In the genomic region with DNA sequence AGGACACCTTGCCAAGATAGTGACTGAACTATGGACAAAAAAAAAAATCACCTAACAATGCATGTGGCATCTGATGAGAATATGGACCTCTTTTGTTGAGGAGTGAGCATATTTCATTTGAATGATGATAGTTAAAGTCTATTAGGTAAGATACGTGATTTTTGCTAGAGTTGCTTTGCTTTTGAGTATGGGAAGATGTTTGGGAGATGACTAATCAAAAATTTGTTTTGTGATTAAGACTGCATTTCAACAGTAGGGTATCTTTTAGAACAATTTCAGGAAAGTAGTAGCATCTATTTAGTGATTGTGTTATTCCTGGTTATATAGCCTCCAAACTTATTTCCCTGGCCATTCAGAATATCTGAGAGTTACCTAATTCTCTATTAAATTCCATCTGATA, we compare ENCODE assay signal across 14 cellular contexts.
"Had no signal": no experiment of that assay in that cellular context is flagged by ENCODE, and none has a peak within 500 bp of the region (broad histone marks: within the 10 kb centered on the region; RNA-seq: fewer than 3 reads in every experiment).

No MANE protein-coding gene starts in this region.

- H3K4me1 Mint-ChIP-seq: activated naive CD4-positive, alpha-beta T cell treated with anti-CD3 and anti-CD28 coated beads, Interleukin-2, amount 50 U/mL, for 24 hours; brain had no signal

- H3K36me3 Mint-ChIP-seq: activated naive CD4-positive, alpha-beta T cell treated with anti-CD3 and anti-CD28 coated beads, Interleukin-2, amount 50 U/mL, for 24 hours; brain had no signal

- DNase-seq: activated T-cell treated with anti-CD3 and anti-CD28 coated beads, Interleukin-2, amount 50 U/mL, for 1 hour; amniotic stem cell; dermis blood vessel endothelial cell; endodermal cell; kidney; sigmoid colon; stimulated activated CD4-positive, alpha-beta T cell treated with anti-CD3 and anti-CD28 coated beads, Interleukin-2, amount 100 ng/mL, for 48 hours; T-helper 2 cell had no signal

- H3K27me3 ChIP-seq: gastroesophageal sphincter, sigmoid colon had no signal

- H3K9me3 Mint-ChIP-seq: activated naive CD4-positive, alpha-beta T cell treated with anti-CD3 and anti-CD28 coated beads, Interleukin-2, amount 50 U/mL, for 24 hours; stimulated activated naive CD8-positive, alpha-beta T cell treated with anti-CD3 and anti-CD28 coated beads, Interleukin-15, Interleukin-2, amounts not matched to agents 100 ng/mL and 50 ng/mL, for 24 hours had no signal

- H3K27ac Mint-ChIP-seq: activated naive CD4-positive, alpha-beta T cell treated with anti-CD3 and anti-CD28 coated beads, Interleukin-2, amount 50 U/mL, for 24 hours; brain; endodermal cell; stimulated activated naive CD8-positive, alpha-beta T cell treated with anti-CD3 and anti-CD28 coated beads, Interleukin-15, Interleukin-2, amounts not matched to agents 100 ng/mL and 50 ng/mL, for 24 hours had no signal

- H3K27ac ChIP-seq: gastroesophageal sphincter, sigmoid colon, thoracic aorta had no signal

- H3K36me3 ChIP-seq: gastroesophageal sphincter, sigmoid colon, thoracic aorta had no signal

- ATAC-seq: activated CD4-positive, CD25-positive, alpha-beta regulatory T cell treated with anti-CD3 and anti-CD28 coated beads, Interleukin-2, amount 50 U/mL, for 24 hours; gastroesophageal sphincter had no signal

- H3K4me1 ChIP-seq: gastroesophageal sphincter, sigmoid colon had no signal

- H3K4me3 Mint-ChIP-seq: activated naive CD4-positive, alpha-beta T cell treated with anti-CD3 and anti-CD28 coated beads, Interleukin-2, amount 50 U/mL, for 24 hours; brain; endodermal cell; stimulated activated naive CD8-positive, alpha-beta T cell treated with anti-CD3 and anti-CD28 coated beads, Interleukin-15, Interleukin-2, amounts not matched to agents 100 ng/mL and 50 ng/mL, for 24 hours had no signal

- H3K4me3 ChIP-seq: gastroesophageal sphincter, sigmoid colon, thoracic aorta had no signal

- H3K9me3 ChIP-seq: gastroesophageal sphincter, sigmoid colon, thoracic aorta had no signal
